In the genomic region with DNA sequence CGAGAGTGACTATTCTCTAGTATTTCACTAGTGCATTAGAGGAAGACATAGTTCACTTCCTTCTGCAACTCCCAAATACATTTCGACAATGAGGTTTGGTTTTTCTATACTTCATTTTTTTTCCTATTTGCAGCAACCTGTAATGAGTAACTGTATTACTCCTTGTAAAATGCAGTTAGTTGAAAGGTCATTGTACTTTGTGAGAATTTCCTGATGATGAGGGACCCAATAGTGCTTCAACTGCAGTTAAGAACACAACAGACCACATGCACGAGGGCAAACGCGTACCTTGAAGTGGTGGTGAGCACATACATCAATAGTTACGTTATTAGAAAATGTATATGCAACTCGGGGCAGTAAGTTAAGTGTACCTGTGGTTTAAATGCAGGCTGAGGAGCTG, we compare ENCODE assay signal across 29 cellular contexts.
DNase-seq lines count a peak whose midpoint lies in the region; ATAC-seq, FAIRE-seq and TF ChIP-seq lines count a peak whose summit lies in the region.
"Had no signal": no experiment of that assay in that cellular context is flagged by ENCODE, and none has a peak within 500 bp of the region (broad histone marks: within the 10 kb centered on the region; RNA-seq: fewer than 3 reads in every experiment).

No MANE protein-coding gene starts in this region.

- intact Hi-C loops in colonic mucosa (cut with DNase I) (no loop called here), transverse colon (cut with DNase I; ENCODE audit: low total_unique reads) (no loop called here), HepG2 (cut with micrococcal nuclease; ENCODE audit: unreplicated experiment) (no loop called here)

- ATAC-seq in SK-N-SH treated with all-trans-retinoic acid at 6 μM for 48 hours (no peak), HepG2 (no peak)
- ATAC-seq: GM12878, GM23338, PC-3 had no signal

- H3K4me1 ChIP-seq in SK-N-SH (ENCODE audit: control insufficient read depth in 1 of 2, insufficient read depth in 2 of 2, low read depth in 1 of 2, low read length in 1 of 2) (peaks cover 4 to 24% of the 10 kb centered on the region in 2 experiments; a peak in 3 of 4 replicates), colonic mucosa (peaks cover 9% of the 10 kb centered on the region), mucosa of rectum (ENCODE audit: control insufficient read depth in 2 of 2, insufficient read depth in 2 of 2, low read length in 2 of 2) (peaks cover 26 to 35% of the 10 kb centered on the region in 2 donors), transverse colon (peaks cover 14 to 58% (median 44%) of the 10 kb centered on the region in 4 donors), HepG2 (ENCODE audit: insufficient read depth, low read length) (no peaks in the 10 kb centered on the region)

- no peak for FAIRE-seq in HepG2 (lab: Jason Lieb, UNC)
- FAIRE-seq: GM12878 had no signal

- H3K79me2 ChIP-seq in SK-N-SH (ENCODE audit: insufficient read depth) = no peaks in the 10 kb centered on the region
- H3K79me2 ChIP-seq in HepG2 (ENCODE audit: insufficient read depth, low read length) = no peaks in the 10 kb centered on the region

- TF ChIP-seq POLR2A in transverse colon (IDR thresholded peaks at IDR 0.05) (no peak), HepG2 (IDR thresholded peaks at IDR 0.05; ENCODE audit: insufficient read depth in 1 of 2, low read depth in 2 of 2, low read length in 2 of 2) (no peak)

- H3K27ac ChIP-seq in SK-N-SH (ENCODE audit: low read depth in 2 of 2, low read length in 1 of 2) (no peak overlapping the region; a peak in 1 of 4 replicates), colonic mucosa (peak overlapping the region; percentile 71), mucosa of rectum (ENCODE audit: low read depth in 2 of 2, low read length in 2 of 2) (peak overlapping the region; percentile 73 to 74), transverse colon (peak overlapping the region; percentile 66 to 80 (median 72)), HepG2 (ENCODE audit: extremely low read length, insufficient read depth, low read length) (no peak overlapping the region)
- H3K27ac ChIP-seq: 22Rv1 had no signal

- TF ChIP-seq EP300 in SK-N-SH (IDR thresholded peaks at IDR 0.05; ENCODE audit: borderline replicate concordance in 1 of 2, low read depth in 1 of 2, low read length in 1 of 2) (no peak), transverse colon (IDR thresholded peaks at IDR 0.05; ENCODE audit: low read depth) (no peak), HepG2 (IDR thresholded peaks at IDR 0.05; ENCODE audit: low read depth in 2 of 2, low read length in 2 of 2) (no peak), HepG2 (CRISPR knock-in tag; IDR thresholded peaks at IDR 0.05; ENCODE audit: borderline replicate concordance) (no peak)

- no TSS peak for BruUV-seq in HepG2 (replicated peaks; lab: Mats Ljungman, UMichigan)

- no peaks in the 10 kb centered on the region for H3K27me3 ChIP-seq in SK-N-SH (ENCODE audit: insufficient read depth)
- H3K27me3 ChIP-seq in colonic mucosa = no peaks in the 10 kb centered on the region
- H3K27me3 ChIP-seq in mucosa of rectum (ENCODE audit: control insufficient read depth in 2 of 2, insufficient read depth in 2 of 2, low read length in 2 of 2) = no peaks in the 10 kb centered on the region
- H3K27me3 ChIP-seq in transverse colon = no peaks in the 10 kb centered on the region
- no peaks in the 10 kb centered on the region for H3K27me3 ChIP-seq in HepG2 (ENCODE audit: control insufficient read depth in 1 of 2, insufficient read depth in 2 of 2, low read length in 2 of 2)
- H3K27me3 ChIP-seq: BE2C, MG63 had no signal

- DNase-seq in SK-N-SH (no peak), colonic mucosa (no peak), transverse colon (no peak), HepG2 (ENCODE audit: low spot score) (no peak), NCI-H2171 (lab: John Stamatoyannopoulos, UW) (no peak)
- DNase-seq: BE2C; CD8-positive, alpha-beta memory T cell; DMS 273 treated with DMSO at 0.1 percent for 48 hours; DMS79; EL; GDM1; H9; IMR-90; KG1; MG63; NCI-H1105 treated with DMSO at 0.1 percent for 48 hours; NCI-H146; NCI-H1930; NCI-H2107; NCI-H524 treated with DMSO at 0.1 percent for 48 hours; NCI-H774; NK-92 treated with Interleukin-12 subunit alpha and Interleukin-12 subunit beta, amount 100 ng/mL, for 24 hours; PC-3; Right ventricle myocardium superior had no signal

- H3F3A ChIP-seq in SK-N-SH (replicated peaks; ENCODE audit: insufficient read depth) = peaks cover 22% of the 10 kb centered on the region

- in situ Hi-C loops in transverse colon (cut with MboI; ENCODE audit: low pct_ligation_motif_present in 1 of 4, low pct_unique_long_range_greater_than_20kb in 1 of 4, low sequenced_read_pairs in 3 of 4) (no loop called here), HepG2 (cut with HindIII; ENCODE audit: extremely low pct_ligation_motif_present, low pct_unique_long_range_greater_than_20kb) (no loop called here)

- H3K4me3 ChIP-seq in SK-N-SH (ENCODE audit: low read depth in 2 of 2, low read length in 1 of 2) (no peak overlapping the region), colonic mucosa (no peak overlapping the region), mucosa of rectum (ENCODE audit: low read length in 2 of 2) (no peak overlapping the region), transverse colon (no peak overlapping the region), HepG2 (replicated peaks in 1 of 3; ENCODE audit: insufficient read depth in 1 of 3, low read depth in 2 of 3, low read length in 3 of 3) (no peak overlapping the region)
- H3K4me3 ChIP-seq: GM12878, GM23338, MG63 had no signal

- H3K9me3 ChIP-seq in SK-N-SH (no peaks in the 10 kb centered on the region), colonic mucosa (no peaks in the 10 kb centered on the region), mucosa of rectum (ENCODE audit: control insufficient read depth in 2 of 2, low read length in 2 of 2) (no peaks in the 10 kb centered on the region), transverse colon (no peaks in the 10 kb centered on the region), HepG2 (ENCODE audit: low read length) (no peaks in the 10 kb centered on the region)
- H3K9me3 ChIP-seq: BE2C, MG63 had no signal

- H4K20me1 ChIP-seq in SK-N-SH (ENCODE audit: insufficient read depth) (no peaks in the 10 kb centered on the region), HepG2 (ENCODE audit: insufficient read depth, low read length) (no peaks in the 10 kb centered on the region)

- no peak overlapping the region for H2AFZ ChIP-seq in SK-N-SH (ENCODE audit: low read depth)
- H2AFZ ChIP-seq in HepG2 (ENCODE audit: low read length) = no peak overlapping the region
- H2AFZ ChIP-seq: GM23338 had no signal

- POLR2A ChIA-PET in SK-N-SH (lab: Yijun Ruan, JAX) (no interaction called here), HepG2 (lab: Yijun Ruan, JAX) (no interaction called here)

- TF ChIP-seq CTCF in SK-N-SH (IDR thresholded peaks at IDR 0.05) (no peak), colonic mucosa (IDR thresholded peaks at IDR 0.05) (no peak), transverse colon (IDR thresholded peaks at IDR 0.05) (no peak), HepG2 (CRISPR knock-in tag; IDR thresholded peaks at IDR 0.05) (no peak)

- 98% methylated on average over 7 of the region's 7 CpGs for WGBS in SK-N-SH (ENCODE audit: low lambda C conversion rate)
- WGBS in transverse colon (ENCODE audit: low coverage in 1 of 2), 2 donors = 54 to 61% methylated on average over 7 of the region's 7 CpGs
- WGBS in HepG2 (ENCODE audit: low lambda C conversion rate) = 58% methylated on average over 6 of the region's 7 CpGs

- H3K4me2 ChIP-seq in SK-N-SH = no peak overlapping the region
- H3K4me2 ChIP-seq in HepG2 (ENCODE audit: low read depth, low read length) = no peak overlapping the region
- H3K4me2 ChIP-seq: GM23338 had no signal

- no peaks in the 10 kb centered on the region for H3K9me2 ChIP-seq in SK-N-SH

- H3K36me3 ChIP-seq in SK-N-SH (replicated peaks in 1 of 2; ENCODE audit: control insufficient read depth in 1 of 2, insufficient read depth in 2 of 2, low read length in 1 of 2) (peaks cover 15 to 21% of the 10 kb centered on the region in 2 experiments), colonic mucosa (no peaks in the 10 kb centered on the region), mucosa of rectum (ENCODE audit: control insufficient read depth in 2 of 2, insufficient read depth in 2 of 2, low read length in 2 of 2) (peaks cover 5 to 6% of the 10 kb centered on the region in 2 donors), transverse colon (no peaks in the 10 kb centered on the region), HepG2 (replicated peaks in 1 of 2; ENCODE audit: control insufficient read depth in 1 of 2, insufficient read depth in 2 of 2, low read length in 2 of 2) (peaks cover 3 to 17% of the 10 kb centered on the region in 2 experiments; a peak in 2 of 5 replicates)

- TF ChIP-seq RAD21 in SK-N-SH (IDR thresholded peaks at IDR 0.05; ENCODE audit: low read length) = no peak
- TF ChIP-seq RAD21 in HepG2 (CRISPR knock-in tag; IDR thresholded peaks at IDR 0.05) = no peak

- CTCF ChIA-PET in SK-N-SH (lab: Yijun Ruan, JAX) = interaction anchor here (1.0 to 1.5 kb wide), 4 partner anchors 11 to 265 kb away, joined by 3 to 4 read pairs (median 4); no protein-coding TSS in a partner anchor
- CTCF ChIA-PET in HepG2 (lab: Yijun Ruan, JAX; ENCODE audit: low intra/inter-chr PET ratio, low total read pairs) = no interaction called here

- H3K9ac ChIP-seq in SK-N-SH (no peak overlapping the region), colonic mucosa (ENCODE audit: low read depth in 2 of 2, low read length in 2 of 2) (peak overlapping the region in 1 of 2 donors; percentile 30), mucosa of rectum (ENCODE audit: low read depth in 1 of 2, low read length in 2 of 2) (no peak overlapping the region), HepG2 (ENCODE audit: insufficient read depth, low read depth, low read length) (no peak overlapping the region)

TF ChIP-seq in SK-N-SH, 30 proteins besides CTCF, POLR2A, EP300 and RAD21 (continues in another document):
- TF ChIP-seq RFX5 (IDR thresholded peaks at IDR 0.05; ENCODE audit: low read length) (peak; percentile 46; the same call in 1 of the 2 replicates), NRF1 (IDR thresholded peaks at IDR 0.05; ENCODE audit: low read depth, low read length) (no peak)

TF ChIP-seq in HepG2, 621 proteins besides CTCF, POLR2A, EP300 and RAD21 (continues in another document):
- TF ChIP-seq ZNF264 (CRISPR knock-in tag; IDR thresholded peaks at IDR 0.05) = no peak
- no peak for TF ChIP-seq NFIC (IDR thresholded peaks at IDR 0.05; ENCODE audit: low read length)
- no peak for TF ChIP-seq CENPBD1 (CRISPR knock-in tag; IDR thresholded peaks at IDR 0.05; ENCODE audit: borderline replicate concordance, low read depth)
- TF ChIP-seq ATF5 (CRISPR knock-in tag; IDR thresholded peaks at IDR 0.05; ENCODE audit: low read depth) = no peak

Comparison
In these comparisons a context has a peak if more than half of its experiments do, and no peak if none do; other contexts are left out.
1. H3K27ac ChIP-seq: peak in colonic mucosa (single experiment), mucosa of rectum (2 of 2) and transverse colon (4 of 4); none in SK-N-SH (0 of 2) and HepG2 (single experiment).
2. Of the 25 proteins assayed by ChIP-seq in both HepG2 and SK-N-SH: peak only in HepG2: none; only in SK-N-SH: RFX5; in both: none; in neither: 24.